1 cellular context compared by ENCODE assay signal in the genomic region with DNA sequence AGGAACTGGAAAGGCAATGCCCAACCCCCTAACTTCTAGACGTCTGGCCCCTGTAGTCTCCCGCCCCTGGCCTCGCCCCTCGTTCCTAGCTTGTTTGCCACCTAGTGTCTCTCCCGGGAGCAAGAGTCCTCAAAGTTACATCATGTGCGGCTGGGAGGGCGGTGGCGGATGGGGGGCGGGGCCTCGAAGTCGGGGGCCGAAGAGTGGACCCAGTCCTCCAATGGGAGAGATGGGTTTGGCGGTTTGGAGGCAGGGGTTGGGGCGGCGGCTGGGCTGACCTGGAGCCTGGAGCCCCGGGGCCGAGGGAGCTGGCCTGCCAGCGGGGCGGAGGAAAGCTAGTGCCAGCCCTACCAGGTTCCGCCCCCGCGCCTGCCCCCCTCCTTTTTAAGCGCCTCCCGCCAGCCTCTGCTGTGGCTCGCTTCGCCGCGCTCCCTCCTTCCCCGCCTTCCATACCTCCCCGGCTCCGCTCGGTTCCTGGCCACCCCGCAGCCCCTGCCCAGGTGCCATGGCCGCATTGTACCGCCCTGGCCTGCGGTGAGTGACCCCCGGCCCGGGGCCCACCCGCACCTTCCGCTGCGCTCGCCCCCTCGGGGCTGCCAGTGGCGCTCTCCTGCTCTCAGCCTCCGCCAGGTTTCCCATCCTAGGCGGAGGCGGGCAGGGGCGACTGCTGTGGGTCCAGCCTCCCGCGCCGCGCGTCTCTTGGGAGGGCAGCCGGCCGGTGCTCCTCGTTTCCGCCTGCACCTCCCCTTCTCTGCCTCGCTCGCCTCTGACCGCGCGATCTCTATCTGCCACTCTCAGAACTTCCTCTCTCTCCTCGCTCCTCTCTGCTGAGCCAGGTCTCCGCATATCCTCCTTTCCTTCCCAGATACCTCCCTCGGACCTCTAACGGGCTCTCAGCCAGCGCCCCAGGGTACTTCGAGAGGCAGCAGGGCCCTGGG.
TF ChIP-seq lines count a peak whose summit lies in the region.

A gene (plus strand): TSS at position 411 of the 938 bp plus-strand sequence. CDS start 95 bp downstream, at position 506.

TF ChIP-seq in K562, 482 proteins besides CTCF, POLR2A, EP300 and RAD21 (continued from another document and continues in another):
- TF ChIP-seq, protein P1, sequence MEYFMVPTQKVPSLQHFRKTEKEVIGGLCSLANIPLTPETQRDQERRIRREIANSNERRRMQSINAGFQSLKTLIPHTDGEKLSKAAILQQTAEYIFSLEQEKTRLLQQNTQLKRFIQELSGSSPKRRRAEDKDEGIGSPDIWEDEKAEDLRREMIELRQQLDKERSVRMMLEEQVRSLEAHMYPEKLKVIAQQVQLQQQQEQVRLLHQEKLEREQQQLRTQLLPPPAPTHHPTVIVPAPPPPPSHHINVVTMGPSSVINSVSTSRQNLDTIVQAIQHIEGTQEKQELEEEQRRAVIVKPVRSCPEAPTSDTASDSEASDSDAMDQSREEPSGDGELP (CRISPR knock-in tag; IDR thresholded peaks at IDR 0.05; ENCODE audit: borderline replicate concordance): peak; percentile 69
- no peak for TF ChIP-seq ZNF785 (CRISPR knock-in tag; IDR thresholded peaks at IDR 0.05)
- peak; percentile 85 for TF ChIP-seq EGR1 (conservative IDR thresholded peaks at IDR 0.05)
- TF ChIP-seq SIN3B (IDR thresholded peaks at IDR 0.05; ENCODE audit: low read depth): peak; percentile 39; the same call in 1 of the 2 replicates
- TF ChIP-seq ATF1 (CRISPR knock-in tag; IDR thresholded peaks at IDR 0.05): no peak
- TF ChIP-seq ATF1 (tag; IDR thresholded peaks at IDR 0.05): no peak
- TF ChIP-seq PML (IDR thresholded peaks at IDR 0.05; ENCODE audit: low read length): peak; percentile 50
- TF ChIP-seq CBFB (CRISPR knock-in tag; IDR thresholded peaks at IDR 0.05): no peak
- TF ChIP-seq BRD4 (IDR thresholded peaks at IDR 0.05): 0 out of 2 replicates have a peak, but pooled peaks have one; percentile 29
- no peak for TF ChIP-seq POLR3A (IDR thresholded peaks at IDR 0.05; ENCODE audit: borderline replicate concordance, extremely low read depth, insufficient read depth, insufficient read length)
- TF ChIP-seq NEUROD1 (IDR thresholded peaks at IDR 0.05; ENCODE audit: borderline replicate concordance, low read depth, low read length, partially characterized antibody): peak; percentile 36
- TF ChIP-seq, protein P2, sequence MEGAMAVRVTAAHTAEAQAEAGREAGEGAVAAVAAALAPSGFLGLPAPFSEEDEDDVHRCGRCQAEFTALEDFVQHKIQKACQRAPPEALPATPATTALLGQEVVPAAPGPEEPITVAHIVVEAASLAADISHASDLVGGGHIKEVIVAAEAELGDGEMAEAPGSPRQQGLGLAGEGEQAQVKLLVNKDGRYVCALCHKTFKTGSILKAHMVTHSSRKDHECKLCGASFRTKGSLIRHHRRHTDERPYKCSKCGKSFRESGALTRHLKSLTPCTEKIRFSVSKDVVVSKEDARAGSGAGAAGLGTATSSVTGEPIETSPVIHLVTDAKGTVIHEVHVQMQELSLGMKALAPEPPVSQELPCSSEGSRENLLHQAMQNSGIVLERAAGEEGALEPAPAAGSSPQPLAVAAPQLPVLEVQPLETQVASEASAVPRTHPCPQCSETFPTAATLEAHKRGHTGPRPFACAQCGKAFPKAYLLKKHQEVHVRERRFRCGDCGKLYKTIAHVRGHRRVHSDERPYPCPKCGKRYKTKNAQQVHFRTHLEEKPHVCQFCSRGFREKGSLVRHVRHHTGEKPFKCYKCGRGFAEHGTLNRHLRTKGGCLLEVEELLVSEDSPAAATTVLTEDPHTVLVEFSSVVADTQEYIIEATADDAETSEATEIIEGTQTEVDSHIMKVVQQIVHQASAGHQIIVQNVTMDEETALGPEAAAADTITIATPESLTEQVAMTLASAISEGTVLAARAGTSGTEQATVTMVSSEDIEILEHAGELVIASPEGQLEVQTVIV (CRISPR knock-in tag; IDR thresholded peaks at IDR 0.05; ENCODE audit: borderline replicate concordance): no peak
- TF ChIP-seq BRD9 (IDR thresholded peaks at IDR 0.05; ENCODE audit: low read depth, partially characterized antibody): peak; percentile 18
- no peak for TF ChIP-seq FOXA3 (CRISPR knock-in tag; conservative IDR thresholded peaks at IDR 0.05 in 1 of 2, IDR thresholded peaks at IDR 0.05 in 1 of 2)
- TF ChIP-seq, protein P3, sequence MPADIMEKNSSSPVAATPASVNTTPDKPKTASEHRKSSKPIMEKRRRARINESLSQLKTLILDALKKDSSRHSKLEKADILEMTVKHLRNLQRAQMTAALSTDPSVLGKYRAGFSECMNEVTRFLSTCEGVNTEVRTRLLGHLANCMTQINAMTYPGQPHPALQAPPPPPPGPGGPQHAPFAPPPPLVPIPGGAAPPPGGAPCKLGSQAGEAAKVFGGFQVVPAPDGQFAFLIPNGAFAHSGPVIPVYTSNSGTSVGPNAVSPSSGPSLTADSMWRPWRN (IDR thresholded peaks at IDR 0.05; ENCODE audit: low read depth): no peak
- peak; percentile 62; the same call in 1 of the 2 replicates for TF ChIP-seq GTF2A2 (tag; IDR thresholded peaks at IDR 0.05)
- peak; percentile 86 for TF ChIP-seq FIP1L1 (IDR thresholded peaks at IDR 0.05; ENCODE audit: low read depth, low read length, poor library complexity, severe bottlenecking)
- TF ChIP-seq, protein P4, sequence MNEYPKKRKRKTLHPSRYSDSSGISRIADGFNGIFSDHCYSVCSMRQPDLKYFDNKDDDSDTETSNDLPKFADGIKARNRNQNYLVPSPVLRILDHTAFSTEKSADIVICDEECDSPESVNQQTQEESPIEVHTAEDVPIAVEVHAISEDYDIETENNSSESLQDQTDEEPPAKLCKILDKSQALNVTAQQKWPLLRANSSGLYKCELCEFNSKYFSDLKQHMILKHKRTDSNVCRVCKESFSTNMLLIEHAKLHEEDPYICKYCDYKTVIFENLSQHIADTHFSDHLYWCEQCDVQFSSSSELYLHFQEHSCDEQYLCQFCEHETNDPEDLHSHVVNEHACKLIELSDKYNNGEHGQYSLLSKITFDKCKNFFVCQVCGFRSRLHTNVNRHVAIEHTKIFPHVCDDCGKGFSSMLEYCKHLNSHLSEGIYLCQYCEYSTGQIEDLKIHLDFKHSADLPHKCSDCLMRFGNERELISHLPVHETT (CRISPR knock-in tag; conservative IDR thresholded peaks at IDR 0.05 in 1 of 2, IDR thresholded peaks at IDR 0.05 in 1 of 2): 0 out of 4 replicates have a peak, but pooled peaks of 1 of the 2 experiments have one; percentile 2
- TF ChIP-seq, protein P5, sequence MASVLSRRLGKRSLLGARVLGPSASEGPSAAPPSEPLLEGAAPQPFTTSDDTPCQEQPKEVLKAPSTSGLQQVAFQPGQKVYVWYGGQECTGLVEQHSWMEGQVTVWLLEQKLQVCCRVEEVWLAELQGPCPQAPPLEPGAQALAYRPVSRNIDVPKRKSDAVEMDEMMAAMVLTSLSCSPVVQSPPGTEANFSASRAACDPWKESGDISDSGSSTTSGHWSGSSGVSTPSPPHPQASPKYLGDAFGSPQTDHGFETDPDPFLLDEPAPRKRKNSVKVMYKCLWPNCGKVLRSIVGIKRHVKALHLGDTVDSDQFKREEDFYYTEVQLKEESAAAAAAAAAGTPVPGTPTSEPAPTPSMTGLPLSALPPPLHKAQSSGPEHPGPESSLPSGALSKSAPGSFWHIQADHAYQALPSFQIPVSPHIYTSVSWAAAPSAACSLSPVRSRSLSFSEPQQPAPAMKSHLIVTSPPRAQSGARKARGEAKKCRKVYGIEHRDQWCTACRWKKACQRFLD (CRISPR knock-in tag; IDR thresholded peaks at IDR 0.05): no peak
- TF ChIP-seq, protein P6, sequence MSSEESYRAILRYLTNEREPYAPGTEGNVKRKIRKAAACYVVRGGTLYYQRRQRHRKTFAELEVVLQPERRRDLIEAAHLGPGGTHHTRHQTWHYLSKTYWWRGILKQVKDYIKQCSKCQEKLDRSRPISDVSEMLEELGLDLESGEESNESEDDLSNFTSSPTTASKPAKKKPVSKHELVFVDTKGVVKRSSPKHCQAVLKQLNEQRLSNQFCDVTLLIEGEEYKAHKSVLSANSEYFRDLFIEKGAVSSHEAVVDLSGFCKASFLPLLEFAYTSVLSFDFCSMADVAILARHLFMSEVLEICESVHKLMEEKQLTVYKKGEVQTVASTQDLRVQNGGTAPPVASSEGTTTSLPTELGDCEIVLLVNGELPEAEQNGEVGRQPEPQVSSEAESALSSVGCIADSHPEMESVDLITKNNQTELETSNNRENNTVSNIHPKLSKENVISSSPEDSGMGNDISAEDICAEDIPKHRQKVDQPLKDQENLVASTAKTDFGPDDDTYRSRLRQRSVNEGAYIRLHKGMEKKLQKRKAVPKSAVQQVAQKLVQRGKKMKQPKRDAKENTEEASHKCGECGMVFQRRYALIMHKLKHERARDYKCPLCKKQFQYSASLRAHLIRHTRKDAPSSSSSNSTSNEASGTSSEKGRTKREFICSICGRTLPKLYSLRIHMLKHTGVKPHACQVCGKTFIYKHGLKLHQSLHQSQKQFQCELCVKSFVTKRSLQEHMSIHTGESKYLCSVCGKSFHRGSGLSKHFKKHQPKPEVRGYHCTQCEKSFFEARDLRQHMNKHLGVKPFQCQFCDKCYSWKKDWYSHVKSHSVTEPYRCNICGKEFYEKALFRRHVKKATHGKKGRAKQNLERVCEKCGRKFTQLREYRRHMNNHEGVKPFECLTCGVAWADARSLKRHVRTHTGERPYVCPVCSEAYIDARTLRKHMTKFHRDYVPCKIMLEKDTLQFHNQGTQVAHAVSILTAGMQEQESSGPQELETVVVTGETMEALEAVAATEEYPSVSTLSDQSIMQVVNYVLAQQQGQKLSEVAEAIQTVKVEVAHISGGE (CRISPR knock-in tag; IDR thresholded peaks at IDR 0.05): no peak
- no peak for TF ChIP-seq SMAD2 (IDR thresholded peaks at IDR 0.05; ENCODE audit: low read depth, low read length)
- peak; percentile 92 for TF ChIP-seq POLR2B (IDR thresholded peaks at IDR 0.05; ENCODE audit: low read depth, partially characterized antibody)
- 0 out of 4 replicates have a peak, but pooled peaks of 1 of the 2 experiments have one; percentile 19 for TF ChIP-seq TRIM24 (IDR thresholded peaks at IDR 0.05)
- peak; percentile 52; the same call in 1 of the 2 replicates for TF ChIP-seq SMARCA4 (IDR thresholded peaks at IDR 0.05)
- 0 out of 2 replicates have a peak, but pooled peaks have one; percentile 45 for TF ChIP-seq ZNF780A (CRISPR knock-in tag; IDR thresholded peaks at IDR 0.05)
- TF ChIP-seq, protein P7, sequence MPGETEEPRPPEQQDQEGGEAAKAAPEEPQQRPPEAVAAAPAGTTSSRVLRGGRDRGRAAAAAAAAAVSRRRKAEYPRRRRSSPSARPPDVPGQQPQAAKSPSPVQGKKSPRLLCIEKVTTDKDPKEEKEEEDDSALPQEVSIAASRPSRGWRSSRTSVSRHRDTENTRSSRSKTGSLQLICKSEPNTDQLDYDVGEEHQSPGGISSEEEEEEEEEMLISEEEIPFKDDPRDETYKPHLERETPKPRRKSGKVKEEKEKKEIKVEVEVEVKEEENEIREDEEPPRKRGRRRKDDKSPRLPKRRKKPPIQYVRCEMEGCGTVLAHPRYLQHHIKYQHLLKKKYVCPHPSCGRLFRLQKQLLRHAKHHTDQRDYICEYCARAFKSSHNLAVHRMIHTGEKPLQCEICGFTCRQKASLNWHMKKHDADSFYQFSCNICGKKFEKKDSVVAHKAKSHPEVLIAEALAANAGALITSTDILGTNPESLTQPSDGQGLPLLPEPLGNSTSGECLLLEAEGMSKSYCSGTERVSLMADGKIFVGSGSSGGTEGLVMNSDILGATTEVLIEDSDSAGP (CRISPR knock-in tag; IDR thresholded peaks at IDR 0.05): no peak
- TF ChIP-seq RBFOX2 (IDR thresholded peaks at IDR 0.05; ENCODE audit: low read depth, low read length): peak; percentile 98
- peak; percentile 98 for TF ChIP-seq POLR2G (IDR thresholded peaks at IDR 0.05; ENCODE audit: low read depth, low read length)
- TF ChIP-seq, protein P8, sequence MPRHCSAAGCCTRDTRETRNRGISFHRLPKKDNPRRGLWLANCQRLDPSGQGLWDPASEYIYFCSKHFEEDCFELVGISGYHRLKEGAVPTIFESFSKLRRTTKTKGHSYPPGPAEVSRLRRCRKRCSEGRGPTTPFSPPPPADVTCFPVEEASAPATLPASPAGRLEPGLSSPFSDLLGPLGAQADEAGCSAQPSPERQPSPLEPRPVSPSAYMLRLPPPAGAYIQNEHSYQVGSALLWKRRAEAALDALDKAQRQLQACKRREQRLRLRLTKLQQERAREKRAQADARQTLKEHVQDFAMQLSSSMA (CRISPR knock-in tag; IDR thresholded peaks at IDR 0.05): 0 out of 2 replicates have a peak, but pooled peaks have one; percentile 69
- no peak for TF ChIP-seq ZNF668 (CRISPR knock-in tag; IDR thresholded peaks at IDR 0.05)
- TF ChIP-seq BACH1 (tag; IDR thresholded peaks at IDR 0.05): no peak
- peak; percentile 35 for TF ChIP-seq NFRKB (IDR thresholded peaks at IDR 0.05; ENCODE audit: low read depth)
- 0 out of 2 replicates have a peak, but pooled peaks have one; percentile 50 for TF ChIP-seq ZNF717 (CRISPR knock-in tag; IDR thresholded peaks at IDR 0.05)
- TF ChIP-seq ZKSCAN8 (CRISPR knock-in tag; IDR thresholded peaks at IDR 0.05): no peak
- TF ChIP-seq, protein P9, sequence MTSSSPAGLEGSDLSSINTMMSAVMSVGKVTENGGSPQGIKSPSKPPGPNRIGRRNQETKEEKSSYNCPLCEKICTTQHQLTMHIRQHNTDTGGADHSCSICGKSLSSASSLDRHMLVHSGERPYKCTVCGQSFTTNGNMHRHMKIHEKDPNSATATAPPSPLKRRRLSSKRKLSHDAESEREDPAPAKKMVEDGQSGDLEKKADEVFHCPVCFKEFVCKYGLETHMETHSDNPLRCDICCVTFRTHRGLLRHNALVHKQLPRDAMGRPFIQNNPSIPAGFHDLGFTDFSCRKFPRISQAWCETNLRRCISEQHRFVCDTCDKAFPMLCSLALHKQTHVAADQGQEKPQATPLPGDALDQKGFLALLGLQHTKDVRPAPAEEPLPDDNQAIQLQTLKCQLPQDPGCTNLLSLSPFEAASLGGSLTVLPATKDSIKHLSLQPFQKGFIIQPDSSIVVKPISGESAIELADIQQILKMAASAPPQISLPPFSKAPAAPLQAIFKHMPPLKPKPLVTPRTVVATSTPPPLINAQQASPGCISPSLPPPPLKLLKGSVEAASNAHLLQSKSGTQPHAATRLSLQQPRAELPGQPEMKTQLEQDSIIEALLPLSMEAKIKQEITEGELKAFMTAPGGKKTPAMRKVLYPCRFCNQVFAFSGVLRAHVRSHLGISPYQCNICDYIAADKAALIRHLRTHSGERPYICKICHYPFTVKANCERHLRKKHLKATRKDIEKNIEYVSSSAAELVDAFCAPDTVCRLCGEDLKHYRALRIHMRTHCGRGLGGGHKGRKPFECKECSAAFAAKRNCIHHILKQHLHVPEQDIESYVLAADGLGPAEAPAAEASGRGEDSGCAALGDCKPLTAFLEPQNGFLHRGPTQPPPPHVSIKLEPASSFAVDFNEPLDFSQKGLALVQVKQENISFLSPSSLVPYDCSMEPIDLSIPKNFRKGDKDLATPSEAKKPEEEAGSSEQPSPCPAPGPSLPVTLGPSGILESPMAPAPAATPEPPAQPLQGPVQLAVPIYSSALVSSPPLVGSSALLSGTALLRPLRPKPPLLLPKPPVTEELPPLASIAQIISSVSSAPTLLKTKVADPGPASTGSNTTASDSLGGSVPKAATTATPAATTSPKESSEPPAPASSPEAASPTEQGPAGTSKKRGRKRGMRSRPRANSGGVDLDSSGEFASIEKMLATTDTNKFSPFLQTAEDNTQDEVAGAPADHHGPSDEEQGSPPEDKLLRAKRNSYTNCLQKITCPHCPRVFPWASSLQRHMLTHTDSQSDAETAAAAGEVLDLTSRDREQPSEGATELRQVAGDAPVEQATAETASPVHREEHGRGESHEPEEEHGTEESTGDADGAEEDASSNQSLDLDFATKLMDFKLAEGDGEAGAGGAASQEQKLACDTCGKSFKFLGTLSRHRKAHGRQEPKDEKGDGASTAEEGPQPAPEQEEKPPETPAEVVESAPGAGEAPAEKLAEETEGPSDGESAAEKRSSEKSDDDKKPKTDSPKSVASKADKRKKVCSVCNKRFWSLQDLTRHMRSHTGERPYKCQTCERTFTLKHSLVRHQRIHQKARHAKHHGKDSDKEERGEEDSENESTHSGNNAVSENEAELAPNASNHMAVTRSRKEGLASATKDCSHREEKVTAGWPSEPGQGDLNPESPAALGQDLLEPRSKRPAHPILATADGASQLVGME (CRISPR knock-in tag; IDR thresholded peaks at IDR 0.05): 0 out of 2 replicates have a peak, but pooled peaks have one; percentile 51
- peak; percentile 92 for TF ChIP-seq POLR2H (tag; IDR thresholded peaks at IDR 0.05; ENCODE audit: low read depth)
- TF ChIP-seq TBL1XR1 (IDR thresholded peaks at IDR 0.05; ENCODE audit: low read length in 2 of 2): peak in 1 of 2 experiments; percentile 10; a peak in 1 of 4 replicates
